8 cellular contexts compared by ENCODE assay signal in the genomic region with DNA sequence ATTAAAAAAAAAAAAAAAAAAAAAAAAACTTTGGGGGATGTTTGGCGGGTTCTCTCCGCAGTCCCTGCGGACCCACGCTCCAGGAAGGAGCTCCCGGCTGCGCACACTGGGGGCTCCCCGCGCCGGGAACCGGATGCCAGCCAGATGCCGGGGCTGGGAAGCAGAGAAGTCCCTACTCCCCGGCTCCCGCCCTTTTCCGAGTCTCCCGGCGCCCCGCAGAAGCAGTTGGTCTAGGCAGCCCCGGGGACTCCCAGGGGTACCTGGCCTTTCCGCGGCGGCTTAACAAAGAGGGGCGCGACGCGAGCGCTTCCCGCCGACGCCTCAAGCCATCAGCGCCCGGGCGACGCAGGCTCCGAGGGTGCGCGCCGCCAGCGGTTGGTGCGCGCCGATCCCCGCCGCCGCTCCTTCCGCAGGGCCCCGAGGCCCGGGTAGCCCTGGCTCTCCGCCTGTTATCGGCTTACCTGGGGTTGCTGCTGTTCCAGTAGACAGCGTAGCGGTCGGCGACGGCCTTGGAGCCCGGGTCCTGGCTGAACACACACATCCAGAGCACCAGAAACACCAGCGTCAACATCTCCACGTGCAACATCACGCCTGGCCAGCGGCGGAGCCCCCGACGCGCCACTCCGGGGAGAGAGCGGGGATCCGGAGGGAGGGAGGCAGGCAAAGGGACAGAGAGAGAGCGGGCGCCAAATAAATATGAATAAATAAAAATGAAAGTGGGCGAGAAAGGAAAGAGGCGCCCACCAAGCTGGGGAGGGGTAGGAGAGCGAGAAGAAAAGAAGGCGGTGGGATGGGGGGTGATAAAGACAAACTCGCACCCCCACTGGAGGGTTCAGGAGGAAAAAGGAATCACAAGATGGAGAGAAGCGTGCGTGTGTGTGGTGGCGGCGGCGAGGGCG. TPM values are rescaled to one million over a fixed set of nuclear protein-coding genes. Genes with fewer than 3 reads are reported as not detected.
DNase-seq lines count a peak whose midpoint lies in the region; ATAC-seq and TF ChIP-seq lines count a peak whose summit lies in the region.

No MANE protein-coding gene starts in this region.

- H3K27ac ChIP-seq in CD8-positive, alpha-beta memory T cell (ENCODE audit: low read depth, low read length): no peak overlapping the region
- H3K27ac ChIP-seq in thymus (ENCODE audit: low read depth): peak overlapping the region; percentile 60

- peak overlapping the region; percentile 60 to 87 (median 81) for H3K4me3 Mint-ChIP-seq in CD8-positive, alpha-beta memory T cell

- no peaks in the 10 kb centered on the region for H3K9me3 ChIP-seq in CD8-positive, alpha-beta memory T cell (ENCODE audit: low read length)
- H3K9me3 ChIP-seq in NT2/D1 (ENCODE audit: insufficient read depth, low read length) (no peaks in the 10 kb centered on the region), thymus (ENCODE audit: control insufficient read depth) (no peaks in the 10 kb centered on the region)

- POLR2A ChIA-PET in CD8-positive, alpha-beta memory T cell (lab: Charles Lee): no interaction called here

- intact Hi-C loops in lower leg skin (cut with DNase I; ENCODE audit: low total_unique reads): no loop called here

- no peak overlapping the region for H3K4me3 ChIP-seq in CD8-positive, alpha-beta memory T cell (ENCODE audit: low read length)
- H3K4me3 ChIP-seq in NT2/D1 (ENCODE audit: insufficient read length, low read depth): peak overlapping the region; percentile 78
- peak overlapping the region; percentile 84 for H3K4me3 ChIP-seq in choroid plexus epithelial cell (ENCODE audit: low read depth, low read length)
- peak overlapping the region; percentile 67 for H3K4me3 ChIP-seq in lower leg skin (ENCODE audit: low read depth, poor library complexity, severe bottlenecking)
- H3K4me3 ChIP-seq in thymus (ENCODE audit: low read length): peak overlapping the region; percentile 49

- DNase-seq in CD8-positive, alpha-beta memory T cell: no peak
- DNase-seq in GM20000 (ENCODE audit: low spot score): peak; percentile 50
- peak; percentile 6 for DNase-seq in NT2/D1 (ENCODE audit: low read depth, low spot score)
- peak; percentile 37 for DNase-seq in choroid plexus epithelial cell (ENCODE audit: low read depth)
- peak; percentile 28 to 86 for DNase-seq in lower leg skin (ENCODE audit: low spot score in 2 of 2)
- DNase-seq in NCI-H446 treated with DMSO at 0.1 percent for 48 hours (lab: John Stamatoyannopoulos, UW): no peak

- peaks cover 50 to 76% of the 10 kb centered on the region in 2 donors for H3K27me3 Mint-ChIP-seq in CD8-positive, alpha-beta memory T cell

- H3K9me3 Mint-ChIP-seq in CD8-positive, alpha-beta memory T cell: no peaks in the 10 kb centered on the region

- peaks cover 18% of the 10 kb centered on the region for H3K4me1 ChIP-seq in CD8-positive, alpha-beta memory T cell (ENCODE audit: insufficient read depth, low read length)
- H3K4me1 ChIP-seq in NT2/D1 (ENCODE audit: insufficient read depth, insufficient read length): no peaks in the 10 kb centered on the region
- peaks cover 17% of the 10 kb centered on the region for H3K4me1 ChIP-seq in thymus (ENCODE audit: control insufficient read depth, insufficient read depth, low read length)

- H3K4me1 Mint-ChIP-seq in CD8-positive, alpha-beta memory T cell: peaks cover 27 to 46% (median 30%) of the 10 kb centered on the region in 3 donors

- CTCF ChIA-PET in CD8-positive, alpha-beta memory T cell (lab: Charles Lee): no interaction called here

- TF ChIP-seq POLR2A in lower leg skin (IDR thresholded peaks at IDR 0.05) (no peak), GM18505 (IDR thresholded peaks at IDR 0.05; ENCODE audit: borderline replicate concordance, extremely low read depth, insufficient read depth, insufficient read length) (no peak)

- WGBS in lower leg skin, 2 donors: 0% methylated on average over 44 to 68 of the region's 79 CpGs
- 1% methylated on average over 79 of the region's 79 CpGs for WGBS in thymus

- no peaks in the 10 kb centered on the region for H3K36me3 Mint-ChIP-seq in CD8-positive, alpha-beta memory T cell

- peak overlapping the region; percentile 94 for H3K9ac ChIP-seq in NT2/D1 (ENCODE audit: insufficient read length, low read depth)

- ATAC-seq in GM18505 (IDR thresholded peaks at IDR 0.05; ENCODE audit: unreplicated experiment): no peak

- no peaks in the 10 kb centered on the region for H3K36me3 ChIP-seq in CD8-positive, alpha-beta memory T cell (ENCODE audit: insufficient read depth, low read length)
- H3K36me3 ChIP-seq in NT2/D1 (ENCODE audit: insufficient read depth, insufficient read length, low read length) (no peaks in the 10 kb centered on the region), thymus (ENCODE audit: control insufficient read depth, insufficient read depth) (no peaks in the 10 kb centered on the region)

- peaks cover 42% of the 10 kb centered on the region for H3K27me3 ChIP-seq in CD8-positive, alpha-beta memory T cell (ENCODE audit: insufficient read depth, low read length, poor library complexity, severe bottlenecking)
- peaks cover 10% of the 10 kb centered on the region for H3K27me3 ChIP-seq in NT2/D1 (ENCODE audit: insufficient read depth, insufficient read length)
- H3K27me3 ChIP-seq in thymus (ENCODE audit: control insufficient read depth, insufficient read depth): peaks cover 58% of the 10 kb centered on the region

- TF ChIP-seq CTCF in GM20000 (IDR thresholded peaks at IDR 0.05; ENCODE audit: extremely low read depth, missing control alignments) (no peak), choroid plexus epithelial cell (conservative IDR thresholded peaks at IDR 0.05; ENCODE audit: low read depth, low read length) (no peak), lower leg skin (IDR thresholded peaks at IDR 0.05) (no peak)

- no peak overlapping the region for H3K27ac Mint-ChIP-seq in CD8-positive, alpha-beta memory T cell

RNA-seq across cellular contexts. Expression of a gene that starts 0.5 kb away (rescaled TPM):
- not detected for total RNA-seq in CD8-positive, alpha-beta memory T cell
- polyA plus RNA-seq in CD8-positive, alpha-beta memory T cell: 0.21 TPM
- 10 to 100 TPM; 16.6 to 35.3 (median 19.3) TPM for total RNA-seq in lower leg skin
- 3.6 TPM for polyA plus RNA-seq in thymus

Comparison
In these comparisons a context has a peak if more than half of its experiments do, and no peak if none do; other contexts are left out.
1. DNase-seq: peak in GM20000 (single experiment), NT2/D1 (single experiment), choroid plexus epithelial cell (single experiment) and lower leg skin (2 of 2); none in CD8-positive, alpha-beta memory T cell (0 of 5) and NCI-H446 treated with DMSO at 0.1 percent for 48 hours (single experiment).
2. RNA of a gene that starts 0.5 kb away (total RNA-seq): 16.6 to 35.3 TPM in lower leg skin; not detected in CD8-positive, alpha-beta memory T cell; every median in the first group is over 10 times any median in the second.